Comparison of ENCODE assay signal across 8 cellular contexts in the genomic region with DNA sequence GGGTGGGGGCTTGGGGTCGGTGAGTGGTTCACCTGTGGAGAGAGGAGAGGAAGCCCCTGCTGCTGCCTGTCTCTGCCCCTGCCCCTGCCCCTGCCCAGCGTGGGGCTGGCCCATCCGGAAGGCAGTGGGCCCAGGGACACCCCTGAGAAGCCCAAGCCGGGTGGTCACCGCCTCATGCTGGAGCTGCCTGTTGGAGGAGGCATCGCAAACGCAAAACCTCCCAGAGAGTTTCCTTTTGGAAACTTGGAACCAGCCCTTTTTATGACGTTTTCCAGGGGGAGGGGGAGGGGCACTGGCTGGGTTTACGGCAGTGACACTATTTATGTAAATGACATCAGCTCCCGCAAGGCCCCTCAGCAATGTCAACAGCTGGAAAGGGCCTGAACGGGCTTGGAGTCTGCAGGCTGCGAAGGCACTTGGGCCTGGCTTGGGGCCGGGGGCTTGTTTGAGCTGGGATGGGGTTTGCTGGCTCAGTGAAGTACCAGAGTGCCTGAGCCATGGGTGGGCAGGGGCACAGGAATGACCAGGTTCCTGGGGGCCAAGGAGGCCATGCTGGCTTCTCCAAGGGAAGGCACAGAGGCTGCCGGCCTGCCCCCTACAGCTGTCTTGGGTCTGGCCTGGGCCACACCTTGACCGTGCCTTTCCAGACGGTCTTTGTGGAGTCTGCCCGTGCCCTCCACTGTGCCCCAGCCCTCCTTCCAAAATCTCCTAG.
A peak's percentile ranks its signal among the peaks of the same experiment; 100 is the strongest.
DNase-seq lines count a peak whose midpoint lies in the region; ATAC-seq and TF ChIP-seq lines count a peak whose summit lies in the region.

No MANE protein-coding gene starts in this region.

- peak overlapping the region; percentile 74 for H3K27ac ChIP-seq in A673 (ENCODE audit: low read depth, low read length, poor library complexity, severe bottlenecking)

- H3K36me3 ChIP-seq in A673 (ENCODE audit: insufficient read depth, low read length, poor library complexity, severe bottlenecking), result no peaks in the 10 kb centered on the region

- H3K36me3 Mint-ChIP-seq in effector memory CD8-positive, alpha-beta T cell (ENCODE audit: insufficient read depth), result peaks cover 15% of the 10 kb centered on the region

- DNase-seq in A673 (ENCODE audit: low spot score), result peak; percentile 75
- peak; percentile 37 for DNase-seq in M059J (ENCODE audit: low read depth)
- DNase-seq in effector memory CD8-positive, alpha-beta T cell, result no peak
- DNase-seq in midbrain (lab: John Stamatoyannopoulos, UW), result peak; percentile 65
- peak; percentile 91 for DNase-seq in ureter (ENCODE audit: low spot score)
- DNase-seq in activated CD4-positive, alpha-beta T cell treated with anti-CD3 and anti-CD28 coated beads, Interleukin-2, amount 50 U/mL, for 48 hours, result no peak
- no peak for DNase-seq in activated effector memory CD4-positive, alpha-beta T cell treated with anti-CD3 and anti-CD28 coated beads, Interleukin-2, amount 50 U/mL, for 16 hours

- H3K4me3 Mint-ChIP-seq in effector memory CD8-positive, alpha-beta T cell, result peak overlapping the region; percentile 78 to 84

- H3K27me3 Mint-ChIP-seq in effector memory CD8-positive, alpha-beta T cell, result no peaks in the 10 kb centered on the region

- ATAC-seq in effector memory CD8-positive, alpha-beta T cell (replicated peaks), result no peak
- no peak for ATAC-seq in HG03135 (IDR thresholded peaks at IDR 0.05; ENCODE audit: unreplicated experiment)

- H3K9me3 ChIP-seq in A673 (ENCODE audit: low read depth, low read length, poor library complexity, severe bottlenecking), result no peaks in the 10 kb centered on the region

- H3K4me3 ChIP-seq in A673 (ENCODE audit: low read depth, low read length, poor library complexity, severe bottlenecking), result peak overlapping the region; percentile 47

- TF ChIP-seq CTCF in A673 (conservative IDR thresholded peaks at IDR 0.05; ENCODE audit: low read depth, low read length), result no peak

- BruUV-seq in A673 (replicated peaks; lab: Mats Ljungman, UMichigan), result no TSS peak

- H3K4me1 Mint-ChIP-seq in effector memory CD8-positive, alpha-beta T cell (ENCODE audit: low read depth in 2 of 2), result peaks cover 15 to 19% of the 10 kb centered on the region in 2 donors

- peak overlapping the region; percentile 85 to 87 for H3K27ac Mint-ChIP-seq in effector memory CD8-positive, alpha-beta T cell

- H3K9me3 Mint-ChIP-seq in effector memory CD8-positive, alpha-beta T cell, result no peaks in the 10 kb centered on the region

- POLR2A ChIA-PET in A673 (lab: Charles Lee; ENCODE audit: low non-redundant PET), result interaction anchor here (0.6 kb wide), 2 partner anchors 10 to 13 kb away, joined by 3 read pairs; no protein-coding TSS in a partner anchor

- H3K4me1 ChIP-seq in A673 (ENCODE audit: insufficient read depth, low read length, poor library complexity, severe bottlenecking), result peaks cover 11% of the 10 kb centered on the region

- intact Hi-C loops in A673 (cut with micrococcal nuclease; ENCODE audit: unreplicated experiment), result no loop called here

- no peaks in the 10 kb centered on the region for H3K27me3 ChIP-seq in A673 (replicated peaks; ENCODE audit: insufficient read depth, low read depth, low read length, poor library complexity)

- CTCF ChIA-PET in A673 (lab: Charles Lee), result no interaction called here

Comparison
In these comparisons a context has a peak if more than half of its experiments do, and no peak if none do; other contexts are left out.
1. DNase-seq: peak in A673 (single experiment), M059J (single experiment), midbrain (single experiment) and ureter (single experiment); none in effector memory CD8-positive, alpha-beta T cell (0 of 3), activated CD4-positive, alpha-beta T cell treated with anti-CD3 and anti-CD28 coated beads, Interleukin-2, amount 50 U/mL, for 48 hours (0 of 2) and activated effector memory CD4-positive, alpha-beta T cell treated with anti-CD3 and anti-CD28 coated beads, Interleukin-2, amount 50 U/mL, for 16 hours (single experiment).